1 cellular context compared by ENCODE assay signal in genomic region chr1:205512059-205513045, GRCh38.
TF ChIP-seq lines count a peak whose summit lies in the region.

No MANE protein-coding gene starts in this region.

TF ChIP-seq in HepG2, 621 proteins besides CTCF, POLR2A, EP300 and RAD21 (continued from another document and continues in another):
- TF ChIP-seq BATF2 (CRISPR knock-in tag; IDR thresholded peaks at IDR 0.05) (no peak), ZNF883 (CRISPR knock-in tag; IDR thresholded peaks at IDR 0.05; ENCODE audit: not compliant biosample characterization) (peak; percentile 47), RARA (CRISPR knock-in tag; IDR thresholded peaks at IDR 0.05) (peak; percentile 41; the same call in 1 of the 2 replicates), FOXO1 (CRISPR knock-in tag; IDR thresholded peaks at IDR 0.05) (peak; percentile 44; the same call in 1 of the 2 replicates), ZUFSP (CRISPR knock-in tag; IDR thresholded peaks at IDR 0.05; ENCODE audit: borderline replicate concordance) (no peak), ZNF724P (CRISPR knock-in tag; IDR thresholded peaks at IDR 0.05; ENCODE audit: borderline replicate concordance) (no peak), TEAD3 (CRISPR knock-in tag; optimal IDR thresholded peaks at IDR 0.05; ENCODE audit: borderline replicate concordance) (peak; percentile 35), MLX (CRISPR knock-in tag; IDR thresholded peaks at IDR 0.05) (0 out of 2 replicates have a peak, but pooled peaks have one; percentile 34), PPARG (CRISPR knock-in tag; conservative IDR thresholded peaks at IDR 0.05) (0 out of 2 replicates have a peak, but pooled peaks have one; percentile 38), XBP1 (CRISPR knock-in tag; IDR thresholded peaks at IDR 0.05) (no peak), BRD4 (CRISPR knock-in tag; IDR thresholded peaks at IDR 0.05) (no peak), RELA (CRISPR knock-in tag; IDR thresholded peaks at IDR 0.05) (no peak), HOMEZ (CRISPR knock-in tag; IDR thresholded peaks at IDR 0.05; ENCODE audit: low read depth) (peak; percentile 49; the same call in 1 of the 2 replicates), PHF20 (CRISPR knock-in tag; IDR thresholded peaks at IDR 0.05) (peak; percentile 60; the same call in 1 of the 2 replicates), CCAR2 (optimal IDR thresholded peaks at IDR 0.05; ENCODE audit: low read depth, low read length) (no peak), ARID5B (CRISPR knock-in tag; IDR thresholded peaks at IDR 0.05) (peak; percentile 31; the same call in 1 of the 2 replicates), ZNF547 (CRISPR knock-in tag; IDR thresholded peaks at IDR 0.05) (0 out of 2 replicates have a peak, but pooled peaks have one; percentile 34), SALL1 (CRISPR knock-in tag; IDR thresholded peaks at IDR 0.05) (peak; percentile 63; the same call in 1 of the 2 replicates), AKAP8 (CRISPR knock-in tag; IDR thresholded peaks at IDR 0.05) (peak; percentile 68; the same call in 1 of the 2 replicates), ZNF646 (CRISPR knock-in tag; IDR thresholded peaks at IDR 0.05) (no peak), KLF15 (CRISPR knock-in tag; IDR thresholded peaks at IDR 0.05; ENCODE audit: borderline replicate concordance) (no peak), ZBTB40 (IDR thresholded peaks at IDR 0.05) (no peak), ZBTB40 (CRISPR knock-in tag; IDR thresholded peaks at IDR 0.05) (no peak)
